In genomic region chr15:100252359-100252758, GRCh38 we compare ENCODE assay signal across 26 cellular contexts.
A peak's percentile ranks its signal among the peaks of the same experiment; 100 is the strongest.
DNase-seq lines count a peak whose midpoint lies in the region; TF ChIP-seq lines count a peak whose summit lies in the region.
"Had no signal": no experiment of that assay in that cellular context is flagged by ENCODE, and none has a peak within 500 bp of the region (broad histone marks: within the 10 kb centered on the region; RNA-seq: fewer than 3 reads in every experiment).

No MANE protein-coding gene starts in this region.

- 89 to 97% (median 93%) methylated on average over 9 of the region's 9 CpGs for WGBS in stomach, 5 donors

- TF ChIP-seq POLR2A in stomach (IDR thresholded peaks at IDR 0.05): no peak

- H3K9me3 ChIP-seq in stomach: no peaks in the 10 kb centered on the region
- H3K9me3 ChIP-seq: BE2C, MG63 had no signal

- TF ChIP-seq CTCF in stomach (IDR thresholded peaks at IDR 0.05): no peak

- no peak for TF ChIP-seq EP300 in stomach (IDR thresholded peaks at IDR 0.05)

- DNase-seq in activated CD8-positive, alpha-beta memory T cell treated with anti-CD3 and anti-CD28 coated beads for 24 hours: peak; percentile 43
- no peak for DNase-seq in activated CD8-positive, alpha-beta memory T cell treated with anti-CD3 and anti-CD28 coated beads, Interleukin-2, amount 50 U/mL, for 4 hours
- peak; percentile 22 for DNase-seq in activated CD8-positive, alpha-beta memory T cell treated with anti-CD3 and anti-CD28 coated beads, Interleukin-2, amount 50 U/mL, for 48 hours
- DNase-seq in mesenteric fat pad (ENCODE audit: low spot score): peak; percentile 74
- peak; percentile 14 for DNase-seq in stomach
- no peak for DNase-seq in HPDE6-E6E7 (ENCODE audit: extremely low spot score)
- no peak for DNase-seq in COLO668 (lab: John Stamatoyannopoulos, UW; ENCODE audit: unreplicated experiment)
- no peak for DNase-seq in NCI-H187 treated with DMSO at 0.1 percent for 48 hours (lab: John Stamatoyannopoulos, UW)
- DNase-seq: BE2C; Calu3; CD8-positive, alpha-beta memory T cell; H9; HFFc6; IMR-90; KG1; MG63; NCI-H446 treated with DMSO at 0.1 percent for 48 hours; NCI-H526; NCI-H82; NK-92 treated with Interleukin-12 subunit alpha and Interleukin-12 subunit beta, amount 100 ng/mL, for 24 hours; PC-3; RPMI8226; SHP77 treated with DMSO at 0.1 percent for 48 hours had no signal

- peaks cover 0 to 7% (median 0%) of the 10 kb centered on the region in 4 donors for H3K36me3 ChIP-seq in stomach
- H3K36me3 ChIP-seq: BE2C, MG63 had no signal

- no peaks in the 10 kb centered on the region for H3K4me1 ChIP-seq in stomach
- H3K4me1 ChIP-seq: BE2C had no signal

- H3K4me3 ChIP-seq in stomach: no peak overlapping the region
- H3K4me3 ChIP-seq: GM23338, MG63, SK-N-MC had no signal

- H3K27ac ChIP-seq in stomach: no peak overlapping the region
- H3K27ac ChIP-seq: 22Rv1, SK-N-MC had no signal

- H3K27me3 ChIP-seq in stomach: no peaks in the 10 kb centered on the region
- H3K27me3 ChIP-seq: BE2C, MG63 had no signal

- intact Hi-C loops in stomach (cut with DNase I; ENCODE audit: low total_unique reads): no loop called here

Comparison
In these comparisons a context has a peak if more than half of its experiments do, and no peak if none do; other contexts are left out.
1. DNase-seq: peak in activated CD8-positive, alpha-beta memory T cell treated with anti-CD3 and anti-CD28 coated beads for 24 hours (single experiment), activated CD8-positive, alpha-beta memory T cell treated with anti-CD3 and anti-CD28 coated beads, Interleukin-2, amount 50 U/mL, for 48 hours (single experiment), mesenteric fat pad (single experiment) and stomach (single experiment); none in activated CD8-positive, alpha-beta memory T cell treated with anti-CD3 and anti-CD28 coated beads, Interleukin-2, amount 50 U/mL, for 4 hours (single experiment), HPDE6-E6E7 (single experiment), COLO668 (single experiment) and NCI-H187 treated with DMSO at 0.1 percent for 48 hours (single experiment).